ENCODE assay signal across 9 cellular contexts in genomic region chr5:61313960-61314681, GRCh38. TPM values are rescaled to one million over a fixed set of nuclear protein-coding genes. Genes with fewer than 3 reads are reported as not detected.
DNase-seq lines count a peak whose midpoint lies in the region; ATAC-seq and TF ChIP-seq lines count a peak whose summit lies in the region.
"Had no signal": no experiment of that assay in that cellular context is flagged by ENCODE, and none has a peak within 500 bp of the region (broad histone marks: within the 10 kb centered on the region; RNA-seq: fewer than 3 reads in every experiment).

No MANE protein-coding gene starts in this region.

- TF ChIP-seq POLR2A in breast epithelium (IDR thresholded peaks at IDR 0.05), result no peak

- CTCF ChIA-PET in MCF 10A (lab: Yijun Ruan, JAX) (interaction anchor here (0.7 kb wide), 1 partner anchor 17 kb away, joined by 5 read pairs; no protein-coding TSS in a partner anchor), HEK293T (lab: Yijun Ruan, JAX) (no interaction called here)

- TF ChIP-seq CTCF in MCF 10A (IDR thresholded peaks at IDR 0.05; ENCODE audit: unreplicated experiment) (no peak), breast epithelium (IDR thresholded peaks at IDR 0.05) (no peak), fibroblast of villous mesenchyme (IDR thresholded peaks at IDR 0.05; ENCODE audit: insufficient read depth, low read depth, low read length) (no peak), tibial artery (IDR thresholded peaks at IDR 0.05) (no peak)

- H3K27ac ChIP-seq in breast epithelium, result no peak overlapping the region
- peak overlapping the region; percentile 74 for H3K27ac ChIP-seq in SJSA1
- H3K27ac ChIP-seq in tibial artery, result peak overlapping the region; percentile 49 to 65

- H3K36me3 ChIP-seq in breast epithelium, result no peaks in the 10 kb centered on the region
- H3K36me3 ChIP-seq in SJSA1, result no peaks in the 10 kb centered on the region
- H3K36me3 ChIP-seq in tibial artery, result no peaks in the 10 kb centered on the region

- H3K9me3 Mint-ChIP-seq in MCF 10A (ENCODE audit: unreplicated experiment), result no peaks in the 10 kb centered on the region
- H3K9me3 Mint-ChIP-seq in activated T-helper 1 cell treated with anti-CD3 and anti-CD28 coated beads, Interleukin-12 subunit alpha, Interleukin-12 subunit beta, Interleukin-2, Interleukin-4 antibody, amounts not matched to agents 30 ng/mL and 10 ng/mL and 1 ng/mL, durations not matched to agents 14 hours and 24 hours and 36 hours, result no peaks in the 10 kb centered on the region
- H3K9me3 Mint-ChIP-seq: CD8-positive, alpha-beta T cell had no signal

- H3K4me1 ChIP-seq in breast epithelium (no peaks in the 10 kb centered on the region), SJSA1 (replicated peaks) (peaks cover 46% of the 10 kb centered on the region), tibial artery (peaks cover 0 to 50% (median 13%) of the 10 kb centered on the region in 4 donors)

- H3K27me3 ChIP-seq in breast epithelium, result no peaks in the 10 kb centered on the region
- no peaks in the 10 kb centered on the region; the same call in 1 of the 2 replicates for H3K27me3 ChIP-seq in SJSA1 (replicated peaks)
- H3K27me3 ChIP-seq in tibial artery, result no peaks in the 10 kb centered on the region

- ATAC-seq in HG03025 (IDR thresholded peaks at IDR 0.05; ENCODE audit: low FRiP score, unreplicated experiment), result no peak
- ATAC-seq: CD8-positive, alpha-beta T cell had no signal

- peak overlapping the region; percentile 73 for H3K27ac Mint-ChIP-seq in MCF 10A (ENCODE audit: low read depth, unreplicated experiment)
- no peak overlapping the region for H3K27ac Mint-ChIP-seq in activated T-helper 1 cell treated with anti-CD3 and anti-CD28 coated beads, Interleukin-12 subunit alpha, Interleukin-12 subunit beta, Interleukin-2, Interleukin-4 antibody, amounts not matched to agents 30 ng/mL and 10 ng/mL and 1 ng/mL, durations not matched to agents 14 hours and 24 hours and 36 hours
- H3K27ac Mint-ChIP-seq: CD8-positive, alpha-beta T cell had no signal

- no peaks in the 10 kb centered on the region for H3K27me3 Mint-ChIP-seq in MCF 10A (ENCODE audit: insufficient read depth, unreplicated experiment)
- H3K27me3 Mint-ChIP-seq in activated T-helper 1 cell treated with anti-CD3 and anti-CD28 coated beads, Interleukin-12 subunit alpha, Interleukin-12 subunit beta, Interleukin-2, Interleukin-4 antibody, amounts not matched to agents 30 ng/mL and 10 ng/mL and 1 ng/mL, durations not matched to agents 14 hours and 24 hours and 36 hours (ENCODE audit: insufficient read depth), result peaks cover 14% of the 10 kb centered on the region

- no TSS peak for BruUV-seq in MCF 10A (replicated peaks; lab: Mats Ljungman, UMichigan)

- POLR2A ChIA-PET in MCF 10A (lab: Yijun Ruan, JAX), result interaction anchor here (1.1 to 5.3 kb wide), 7 partner anchors 9 to 607 kb away, joined by 3 to 56 read pairs (median 3); partner anchors contain the start of gene ZSWIM6
- POLR2A ChIA-PET in HEK293T (lab: Yijun Ruan, JAX), result no interaction called here

- no peaks in the 10 kb centered on the region for H3K9me3 ChIP-seq in breast epithelium
- H3K9me3 ChIP-seq in SJSA1 (replicated peaks), result no peaks in the 10 kb centered on the region
- no peaks in the 10 kb centered on the region for H3K9me3 ChIP-seq in tibial artery

- H3K4me3 Mint-ChIP-seq in MCF 10A (ENCODE audit: unreplicated experiment), result no peak overlapping the region
- no peak overlapping the region for H3K4me3 Mint-ChIP-seq in activated T-helper 1 cell treated with anti-CD3 and anti-CD28 coated beads, Interleukin-12 subunit alpha, Interleukin-12 subunit beta, Interleukin-2, Interleukin-4 antibody, amounts not matched to agents 30 ng/mL and 10 ng/mL and 1 ng/mL, durations not matched to agents 14 hours and 24 hours and 36 hours
- H3K4me3 Mint-ChIP-seq: CD8-positive, alpha-beta T cell had no signal

- H3K4me1 Mint-ChIP-seq in MCF 10A (ENCODE audit: insufficient read depth, unreplicated experiment), result peaks cover 20% of the 10 kb centered on the region
- H3K4me1 Mint-ChIP-seq in activated T-helper 1 cell treated with anti-CD3 and anti-CD28 coated beads, Interleukin-12 subunit alpha, Interleukin-12 subunit beta, Interleukin-2, Interleukin-4 antibody, amounts not matched to agents 30 ng/mL and 10 ng/mL and 1 ng/mL, durations not matched to agents 14 hours and 24 hours and 36 hours (ENCODE audit: low read depth), result peaks cover 4% of the 10 kb centered on the region

- H3K36me3 Mint-ChIP-seq in MCF 10A (ENCODE audit: insufficient read depth, unreplicated experiment), result no peaks in the 10 kb centered on the region
- no peaks in the 10 kb centered on the region for H3K36me3 Mint-ChIP-seq in activated T-helper 1 cell treated with anti-CD3 and anti-CD28 coated beads, Interleukin-12 subunit alpha, Interleukin-12 subunit beta, Interleukin-2, Interleukin-4 antibody, amounts not matched to agents 30 ng/mL and 10 ng/mL and 1 ng/mL, durations not matched to agents 14 hours and 24 hours and 36 hours (ENCODE audit: low read depth)
- H3K36me3 Mint-ChIP-seq: CD8-positive, alpha-beta T cell had no signal

- peak; percentile 84 for DNase-seq in MCF 10A (ENCODE audit: unreplicated experiment)
- no peak for DNase-seq in breast epithelium (ENCODE audit: low spot score in 2 of 2)
- peak; percentile 58 to 72 for DNase-seq in SJSA1 (ENCODE audit: low read depth in 1 of 2, low spot score in 2 of 2)
- DNase-seq in fibroblast of villous mesenchyme (ENCODE audit: low read depth), result peak; percentile 94
- peak; percentile 33 to 71 for DNase-seq in tibial artery
- DNase-seq in activated T-helper 1 cell treated with anti-CD3 and anti-CD28 coated beads, Interleukin-12 subunit alpha, Interleukin-12 subunit beta, Interleukin-2, Interleukin-4 antibody, amounts not matched to agents 30 ng/mL and 10 ng/mL and 1 ng/mL, durations not matched to agents 14 hours and 24 hours and 36 hours (ENCODE audit: low spot score), result no peak
- DNase-seq in HEK293T (ENCODE audit: extremely low spot score), result no peak
- DNase-seq: CD8-positive, alpha-beta T cell had no signal

- intact Hi-C loops in MCF 10A (cut with micrococcal nuclease), result loop anchor here (1.0 kb wide), 1 partner anchor 10 kb away; no protein-coding TSS in a partner anchor
- intact Hi-C loops in breast epithelium (cut with DNase I; ENCODE audit: low total_unique reads), result no loop called here
- intact Hi-C loops in tibial artery (cut with DNase I; ENCODE audit: low total_unique reads), result no loop called here
- intact Hi-C loops in activated T-helper 1 cell treated with anti-CD3 and anti-CD28 coated beads, Interleukin-12 subunit alpha, Interleukin-12 subunit beta, Interleukin-2, Interleukin-4 antibody, amounts not matched to agents 30 ng/mL and 10 ng/mL and 1 ng/mL, durations not matched to agents 14 hours and 24 hours and 36 hours (cut with micrococcal nuclease), result no loop called here

- H3K4me3 ChIP-seq in breast epithelium (no peak overlapping the region), SJSA1 (no peak overlapping the region), fibroblast of villous mesenchyme (ENCODE audit: low read depth, low read length) (no peak overlapping the region), tibial artery (no peak overlapping the region)

TF ChIP-seq in HEK293T, 16 proteins besides CTCF, POLR2A, EP300 and RAD21:
- no peak for TF ChIP-seq ARNT (IDR thresholded peaks at IDR 0.05)
- TF ChIP-seq L3MBTL2 (conservative IDR thresholded peaks at IDR 0.05), result no peak
- no peak for TF ChIP-seq BHLHE40 (IDR thresholded peaks at IDR 0.05; ENCODE audit: borderline replicate concordance)
- TF ChIP-seq SUZ12 (IDR thresholded peaks at IDR 0.05), result no peak
- no peak for TF ChIP-seq FOXM1 (IDR thresholded peaks at IDR 0.05; ENCODE audit: borderline replicate concordance)
- TF ChIP-seq FOXA1 (IDR thresholded peaks at IDR 0.05), result no peak
- no peak for TF ChIP-seq LEF1 (IDR thresholded peaks at IDR 0.05; ENCODE audit: borderline replicate concordance)
- no peak for TF ChIP-seq FOXK2 (IDR thresholded peaks at IDR 0.05)
- no peak for TF ChIP-seq HDGF (IDR thresholded peaks at IDR 0.05; ENCODE audit: borderline replicate concordance)
- no peak for TF ChIP-seq ELF4 (IDR thresholded peaks at IDR 0.05)
- TF ChIP-seq TARDBP (IDR thresholded peaks at IDR 0.05), result no peak
- no peak for TF ChIP-seq NFRKB (IDR thresholded peaks at IDR 0.05)
- no peak for TF ChIP-seq ZNF384 (IDR thresholded peaks at IDR 0.05)
- TF ChIP-seq SP1 (IDR thresholded peaks at IDR 0.05), result no peak

RNA-seq across cellular contexts. Expression of gene ZSWIM6, which starts 17.9 kb away (rescaled TPM):
- 12.0 and 13.5 TPM in 2 replicates for total RNA-seq in MCF 10A (2022)
- 10 to 100 TPM; 10.2 to 16.8 (median 11.2) TPM for total RNA-seq in breast epithelium
- total RNA-seq in SJSA1 (2014; rRNA removed; shearing (Covaris generic)), result 5.7 and 13.1 TPM in 2 replicates
- total RNA-seq in fibroblast of villous mesenchyme, result 9.0 and 16.4 TPM in 2 replicates
- 9.6 TPM in 2 replicates for total RNA-seq in activated T-helper 1 cell treated with anti-CD3 and anti-CD28 coated beads, Interleukin-12 subunit alpha, Interleukin-12 subunit beta, Interleukin-2, Interleukin-4 antibody, amounts not matched to agents 30 ng/mL and 10 ng/mL and 1 ng/mL, durations not matched to agents 14 hours and 24 hours and 36 hours

Comparison
In these comparisons a context has a peak if more than half of its experiments do, and no peak if none do; other contexts are left out.
1. DNase-seq: peak in MCF 10A (single experiment), SJSA1 (2 of 2), fibroblast of villous mesenchyme (single experiment) and tibial artery (2 of 2); none in breast epithelium (0 of 2), activated T-helper 1 cell treated with anti-CD3 and anti-CD28 coated beads, Interleukin-12 subunit alpha, Interleukin-12 subunit beta, Interleukin-2, Interleukin-4 antibody, amounts not matched to agents 30 ng/mL and 10 ng/mL and 1 ng/mL, durations not matched to agents 14 hours and 24 hours and 36 hours (single experiment) and HEK293T (single experiment).
2. H3K27ac ChIP-seq: peak in SJSA1 (single experiment) and tibial artery (2 of 2); none in breast epithelium (0 of 2).